Comparison of ENCODE assay signal across 28 cellular contexts in genomic region chr3:104297617-104298016, GRCh38.
"Had no signal": no experiment of that assay in that cellular context is flagged by ENCODE, and none has a peak within 500 bp of the region (broad histone marks: within the 10 kb centered on the region; RNA-seq: fewer than 3 reads in every experiment).

No MANE protein-coding gene starts in this region.

- H3K4me1 Mint-ChIP-seq: immature natural killer cell; naive thymus-derived CD8-positive, alpha-beta T cell; nephron; stimulated activated naive B cell treated with anti-CD40 and anti-IgM and Interleukin-4, amounts not matched to agents 10 μg/mL and 1 μg/mL and 100 μg/mL, for 72 hours had no signal

- H3K36me3 Mint-ChIP-seq: immature natural killer cell; naive thymus-derived CD8-positive, alpha-beta T cell; neural progenitor cell; stimulated activated naive B cell treated with anti-CD40 and anti-IgM and Interleukin-4, amounts not matched to agents 10 μg/mL and 1 μg/mL and 100 μg/mL, for 72 hours had no signal

- H3K27me3 Mint-ChIP-seq: naive thymus-derived CD8-positive, alpha-beta T cell; progenitor cell of endocrine pancreas; stimulated activated naive B cell treated with anti-CD40 and anti-IgM and Interleukin-4, amounts not matched to agents 10 μg/mL and 1 μg/mL and 100 μg/mL, for 72 hours had no signal

- H3K9ac ChIP-seq: neural progenitor cell had no signal

- H3K4me3 Mint-ChIP-seq: immature natural killer cell; naive thymus-derived CD8-positive, alpha-beta T cell; nephron; neural progenitor cell; stimulated activated naive B cell treated with anti-CD40 and anti-IgM and Interleukin-4, amounts not matched to agents 10 μg/mL and 1 μg/mL and 100 μg/mL, for 72 hours had no signal

- H3K4me3 ChIP-seq: left lung, lower lobe of right lung, neural progenitor cell, ovary, right atrium auricular region, right lobe of liver, smooth muscle cell, stomach, testis, thyroid gland, transverse colon, upper lobe of right lung had no signal

- H3K4me1 ChIP-seq: left lung, lower lobe of right lung, neural progenitor cell, right atrium auricular region, right lobe of liver, stomach, testis, thyroid gland, transverse colon, upper lobe of right lung had no signal

- H3K27me3 ChIP-seq: left lung, neural progenitor cell, ovary, right atrium auricular region, right lobe of liver, stomach, testis, thyroid gland, transverse colon, upper lobe of right lung had no signal

- H3K4me2 ChIP-seq: neural progenitor cell, smooth muscle cell had no signal

- H2AFZ ChIP-seq: neural progenitor cell had no signal

- H3K36me3 ChIP-seq: left lung, lower lobe of right lung, neural progenitor cell, ovary, right atrium auricular region, right lobe of liver, stomach, thyroid gland, transverse colon, upper lobe of right lung had no signal

- H3K27ac Mint-ChIP-seq: immature natural killer cell; naive thymus-derived CD8-positive, alpha-beta T cell; neural progenitor cell; progenitor cell of endocrine pancreas; stimulated activated naive B cell treated with anti-CD40 and anti-IgM and Interleukin-4, amounts not matched to agents 10 μg/mL and 1 μg/mL and 100 μg/mL, for 72 hours had no signal

- H3K9me3 Mint-ChIP-seq: nephron; neural progenitor cell; stimulated activated naive B cell treated with anti-CD40 and anti-IgM and Interleukin-4, amounts not matched to agents 10 μg/mL and 1 μg/mL and 100 μg/mL, for 72 hours had no signal

- H3K9me3 ChIP-seq: left lung, lower lobe of right lung, ovary, right atrium auricular region, right lobe of liver, stomach, testis, thyroid gland, transverse colon, upper lobe of right lung had no signal

- FAIRE-seq: islet of Langerhans, urothelium cell line had no signal

- DNase-seq: hypothalamus; immature natural killer cell; kidney; left colon; left lung; lower lobe of right lung; mammary epithelial cell; mesenchymal stem cell; naive thymus-derived CD8-positive, alpha-beta T cell; ovary; right lobe of liver; stimulated activated CD4-positive, alpha-beta T cell treated with anti-CD3 and anti-CD28 coated beads, Interleukin-1b, Interleukin-23, amount 100 ng/mL, for 48 hours; stimulated activated CD4-positive, alpha-beta T cell treated with anti-CD3 and anti-CD28 coated beads, Interleukin-2, amount 100 ng/mL, for 48 hours; stimulated activated CD4-positive, alpha-beta T cell treated with anti-CD3 and anti-CD28 coated beads, Interleukin-4, amount 100 ng/mL, for 4 hours; stimulated activated naive B cell treated with anti-CD40 and anti-IgM and Interleukin-4, amounts not matched to agents 10 μg/mL and 1 μg/mL and 100 μg/mL, for 72 hours; stimulated activated naive CD8-positive, alpha-beta T cell treated with anti-CD3 and anti-CD28 coated beads, Interleukin-15, Interleukin-2, amounts not matched to agents 100 U/mL and 50 U/mL, for 24 hours; stomach; testis; thyroid gland; transverse colon; upper lobe of right lung had no signal

- H3K27ac ChIP-seq: left lung, lower lobe of right lung, neural progenitor cell, ovary, right atrium auricular region, right lobe of liver, stomach, testis, thyroid gland, transverse colon, upper lobe of right lung had no signal

- ATAC-seq: left colon; left lung; lower lobe of right lung; naive thymus-derived CD8-positive, alpha-beta T cell; right lobe of liver; stimulated activated naive B cell treated with anti-CD40 and anti-IgM and Interleukin-4, amounts not matched to agents 10 μg/mL and 1 μg/mL and 100 μg/mL, for 72 hours; stimulated activated naive CD8-positive, alpha-beta T cell treated with anti-CD3 and anti-CD28 coated beads, Interleukin-15, Interleukin-2, amounts not matched to agents 100 U/mL and 50 U/mL, for 24 hours; upper lobe of right lung had no signal
